In the genomic region with DNA sequence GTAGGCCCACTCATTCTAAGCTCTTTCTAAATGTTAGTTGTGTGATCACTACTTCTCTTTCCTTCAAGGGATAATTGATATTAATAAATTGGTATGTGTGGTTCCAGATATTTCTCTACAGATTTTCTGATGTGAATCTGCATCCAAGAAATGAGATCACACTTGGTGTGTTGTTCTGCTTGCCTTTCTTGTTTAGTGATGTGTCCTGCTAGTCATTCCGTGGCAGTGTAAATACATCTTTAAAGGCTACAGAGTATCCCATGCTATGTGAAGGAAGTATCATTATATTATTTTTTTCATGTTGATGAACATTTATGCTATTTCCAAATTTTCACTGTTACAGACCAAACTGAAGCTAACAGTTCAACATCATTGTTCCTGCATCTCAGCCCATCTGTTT, we compare ENCODE assay signal across 21 cellular contexts. TPM values are rescaled to one million over a fixed set of nuclear protein-coding genes. Genes with fewer than 3 reads are reported as not detected.
DNase-seq lines count a peak whose midpoint lies in the region; ATAC-seq and TF ChIP-seq lines count a peak whose summit lies in the region.
"Had no signal": no experiment of that assay in that cellular context is flagged by ENCODE, and none has a peak within 500 bp of the region (broad histone marks: within the 10 kb centered on the region; RNA-seq: fewer than 3 reads in every experiment).

No MANE protein-coding gene starts in this region.

- H3K4me1 ChIP-seq in PC-3 (ENCODE audit: insufficient read depth, low read length) (peaks cover 27% of the 10 kb centered on the region), neutrophil (ENCODE audit: control insufficient read depth in 1 of 2, insufficient read depth in 1 of 2, low read depth in 1 of 2, low read length in 1 of 2) (peaks cover 24 to 30% of the 10 kb centered on the region in 2 experiments), upper lobe of left lung (peaks cover 0 to 10% (median 3%) of the 10 kb centered on the region in 4 donors), sigmoid colon (peaks cover 0 to 9% (median 5%) of the 10 kb centered on the region in 4 donors)
- H3K4me1 ChIP-seq: Peyer's patch, SJCRH30 had no signal

- BruUV-seq in PC-3 (replicated peaks; lab: Mats Ljungman, UMichigan), result no TSS peak

- TF ChIP-seq POLR2A in upper lobe of left lung (IDR thresholded peaks at IDR 0.05), result no peak
- no peak for TF ChIP-seq POLR2A in sigmoid colon (IDR thresholded peaks at IDR 0.05)

- H3K27ac ChIP-seq in PC-3 (ENCODE audit: low read length) (peak overlapping the region; percentile 75), neutrophil (peak overlapping the region; percentile 69), upper lobe of left lung (peak overlapping the region; percentile 3 to 41 (median 23)), sigmoid colon (no peak overlapping the region)
- H3K27ac ChIP-seq: C4-2B, HL-60, KMS-11, Peyer's patch, SJCRH30 had no signal

- H3K9me3 ChIP-seq in PC-3 (ENCODE audit: low read length) (no peaks in the 10 kb centered on the region), neutrophil (no peaks in the 10 kb centered on the region), upper lobe of left lung (no peaks in the 10 kb centered on the region), sigmoid colon (no peaks in the 10 kb centered on the region)
- H3K9me3 ChIP-seq: Peyer's patch, SJCRH30 had no signal

- H3K27me3 Mint-ChIP-seq in stimulated activated memory B cell treated with anti-CD40 and anti-IgM and Interleukin-4, amounts not matched to agents 10 μg/mL and 1 μg/mL and 100 μg/mL, for 72 hours, result no peaks in the 10 kb centered on the region
- H3K27me3 Mint-ChIP-seq: CD8-positive, alpha-beta memory T cell had no signal

- H3K4me1 Mint-ChIP-seq in stimulated activated memory B cell treated with anti-CD40 and anti-IgM and Interleukin-4, amounts not matched to agents 10 μg/mL and 1 μg/mL and 100 μg/mL, for 72 hours, result no peaks in the 10 kb centered on the region
- H3K4me1 Mint-ChIP-seq: CD8-positive, alpha-beta memory T cell had no signal

- H3K9ac ChIP-seq in PC-3 (ENCODE audit: low read length), result peak overlapping the region; percentile 5; the same call in 1 of the 2 replicates
- H3K9ac ChIP-seq: KMS-11 had no signal

- H2AFZ ChIP-seq in PC-3 (ENCODE audit: low read length), result no peak overlapping the region

- peaks cover 7% of the 10 kb centered on the region for H3K36me3 Mint-ChIP-seq in stimulated activated memory B cell treated with anti-CD40 and anti-IgM and Interleukin-4, amounts not matched to agents 10 μg/mL and 1 μg/mL and 100 μg/mL, for 72 hours

- POLR2A ChIA-PET in PC-3 (lab: Charles Lee; ENCODE audit: unreplicated experiment), result no interaction called here

- H3K4me3 ChIP-seq in PC-3 (ENCODE audit: low read length), result no peak overlapping the region
- H3K4me3 ChIP-seq in epithelial cell of esophagus (ENCODE audit: low read length), result no peak overlapping the region
- H3K4me3 ChIP-seq in neutrophil (ENCODE audit: low read depth in 1 of 2, low read length in 1 of 2), result no peak overlapping the region
- no peak overlapping the region for H3K4me3 ChIP-seq in upper lobe of left lung
- H3K4me3 ChIP-seq in sigmoid colon, result no peak overlapping the region
- H3K4me3 ChIP-seq: Peyer's patch, SJCRH30 had no signal

- no peaks in the 10 kb centered on the region for H3K79me2 ChIP-seq in PC-3 (ENCODE audit: low read length)

- H3K4me2 ChIP-seq in PC-3 (ENCODE audit: low read length), result peak overlapping the region; percentile 58
- H3K4me2 ChIP-seq: KMS-11 had no signal

- DNase-seq in PC-3 (peak; percentile 16), epithelial cell of esophagus (ENCODE audit: low read depth) (peak; percentile 77), upper lobe of left lung (no peak), sigmoid colon (no peak)
- DNase-seq: CD8-positive, alpha-beta memory T cell; NCI-H1105; NCI-H146; NCI-H2029; NCI-H2227 treated with DMSO at 0.1 percent for 48 hours; NCI-H510A; NCI-H748 treated with DMSO at 0.1 percent for 48 hours; NK-92 treated with Interleukin-12 subunit alpha and Interleukin-12 subunit beta, amount 100 ng/mL, for 24 hours; Peyer's patch; SJCRH30 had no signal

- CTCF ChIA-PET in PC-3 (lab: Charles Lee), result no interaction called here

- no peaks in the 10 kb centered on the region for H3F3A ChIP-seq in PC-3 (ENCODE audit: low read length, unreplicated experiment)

- no peaks in the 10 kb centered on the region for H3K36me3 ChIP-seq in PC-3 (ENCODE audit: low read depth, low read length)
- no peaks in the 10 kb centered on the region for H3K36me3 ChIP-seq in neutrophil
- H3K36me3 ChIP-seq in upper lobe of left lung, result no peaks in the 10 kb centered on the region
- no peaks in the 10 kb centered on the region for H3K36me3 ChIP-seq in sigmoid colon
- H3K36me3 ChIP-seq: Peyer's patch, SJCRH30 had no signal

- no peaks in the 10 kb centered on the region for H4K20me1 ChIP-seq in PC-3 (ENCODE audit: low read length)

- intact Hi-C loops in PC-3 (cut with micrococcal nuclease) (no loop called here), sigmoid colon (cut with DNase I) (no loop called here)

- TF ChIP-seq EP300 in upper lobe of left lung (IDR thresholded peaks at IDR 0.05) (no peak), sigmoid colon (IDR thresholded peaks at IDR 0.05) (no peak)

- no peak overlapping the region for H3K27ac Mint-ChIP-seq in stimulated activated memory B cell treated with anti-CD40 and anti-IgM and Interleukin-4, amounts not matched to agents 10 μg/mL and 1 μg/mL and 100 μg/mL, for 72 hours

- H3K27me3 ChIP-seq in PC-3 (ENCODE audit: low read length) (no peaks in the 10 kb centered on the region), neutrophil (no peaks in the 10 kb centered on the region), upper lobe of left lung (no peaks in the 10 kb centered on the region), sigmoid colon (no peaks in the 10 kb centered on the region)
- H3K27me3 ChIP-seq: Peyer's patch, SJCRH30 had no signal

- H3K9me2 ChIP-seq in PC-3 (replicated peaks; ENCODE audit: low read length), result no peaks in the 10 kb centered on the region

- TF ChIP-seq CTCF in PC-3 (conservative IDR thresholded peaks at IDR 0.05; ENCODE audit: low read depth, low read length) (no peak), epithelial cell of esophagus (IDR thresholded peaks at IDR 0.05; ENCODE audit: insufficient read depth, low read depth, low read length, missing control alignments) (no peak), neutrophil (IDR thresholded peaks at IDR 0.05) (no peak), upper lobe of left lung (IDR thresholded peaks at IDR 0.05) (no peak), sigmoid colon (IDR thresholded peaks at IDR 0.05) (no peak)

- ATAC-seq in PC-3 (no peak), upper lobe of left lung (ENCODE audit: low FRiP score in 2 of 2) (no peak), SK-N-SH treated with all-trans-retinoic acid at 6 μM for 48 hours (no peak)
- ATAC-seq in stimulated activated memory B cell treated with anti-CD40 and anti-IgM and Interleukin-4, amounts not matched to agents 10 μg/mL and 1 μg/mL and 100 μg/mL, for 72 hours, result no peak
- ATAC-seq: HCT116 had no signal

- peaks cover 5% of the 10 kb centered on the region for H3K9me3 Mint-ChIP-seq in stimulated activated memory B cell treated with anti-CD40 and anti-IgM and Interleukin-4, amounts not matched to agents 10 μg/mL and 1 μg/mL and 100 μg/mL, for 72 hours
- H3K9me3 Mint-ChIP-seq: CD8-positive, alpha-beta memory T cell had no signal

- no peak overlapping the region for H3K4me3 Mint-ChIP-seq in stimulated activated memory B cell treated with anti-CD40 and anti-IgM and Interleukin-4, amounts not matched to agents 10 μg/mL and 1 μg/mL and 100 μg/mL, for 72 hours
- H3K4me3 Mint-ChIP-seq: CD8-positive, alpha-beta memory T cell had no signal

- WGBS in upper lobe of left lung, 2 donors, result 79 to 95% methylated on average over 1 of the region's 1 CpG
- WGBS in sigmoid colon, 2 donors, result 71 to 98% methylated on average over 1 of the region's 1 CpG

TF ChIP-seq in SK-N-SH treated with all-trans-retinoic acid at 6 μM for 48 hours, 23 proteins besides CTCF, POLR2A, EP300 and RAD21 (continues in another document):
- TF ChIP-seq BACH2 (CRISPR knock-in tag; IDR thresholded peaks at IDR 0.05; ENCODE audit: borderline replicate concordance) (no peak), ZFP30 (CRISPR knock-in tag; IDR thresholded peaks at IDR 0.05) (no peak), ISL1 (CRISPR knock-in tag; IDR thresholded peaks at IDR 0.05) (no peak), TOX (CRISPR knock-in tag; IDR thresholded peaks at IDR 0.05; ENCODE audit: borderline replicate concordance) (no peak), ZC3H10 (CRISPR knock-in tag; IDR thresholded peaks at IDR 0.05) (no peak)

RNA-seq across cellular contexts. Expression of gene CDH26, which starts 13.2 kb away (rescaled TPM):
- 1.2 and 1.4 TPM in 2 replicates for total RNA-seq in PC-3 (2014; rRNA removed)
- total RNA-seq in upper lobe of left lung, result 10 to 100 TPM in 3 of 6 donors, 1 to 10 TPM in 3; 4.0 to 18.9 (median 11.1) TPM
- total RNA-seq in sigmoid colon, result 1 to 10 TPM in 3 of 4 donors, under 1 TPM in 1; 0.95 to 5.5 (median 1.8) TPM
- polyA plus RNA-seq in sigmoid colon, result under 1 TPM in 1 of 3 donors, not detected in 2; 0.74 TPM
- polyA plus RNA-seq: CD8-positive, alpha-beta memory T cell had no signal

RNA-seq across cellular contexts. Expression of gene FAM217B, which starts 31.2 kb away (rescaled TPM):
- 6.3 and 7.2 TPM in 2 replicates for total RNA-seq in PC-3 (2014; rRNA removed)
- 10 to 100 TPM in 5 of 6 donors, 1 to 10 TPM in 1; 7.1 to 21.3 (median 13.0) TPM for total RNA-seq in upper lobe of left lung
- 10 to 100 TPM in 3 of 4 donors, 1 to 10 TPM in 1; 8.3 to 19.7 (median 11.1) TPM for total RNA-seq in sigmoid colon
- polyA plus RNA-seq in sigmoid colon, result 1 to 10 TPM; 1.8 to 3.9 (median 3.8) TPM

RNA-seq across cellular contexts. Expression of gene PPP1R3D, which starts 31.3 kb away (rescaled TPM):
- total RNA-seq in PC-3 (2014; rRNA removed) (5.6 and 6.3 TPM in 2 replicates), upper lobe of left lung (10 to 100 TPM in 4 of 6 donors, 1 to 10 TPM in 2; 6.3 to 12.6 (median 10.4) TPM), sigmoid colon (1 to 10 TPM; 5.3 to 9.5 (median 8.5) TPM)
- 1 to 10 TPM; 2.4 to 3.4 (median 2.8) TPM for polyA plus RNA-seq in sigmoid colon

RNA-seq across cellular contexts. Expression of gene SYCP2, which starts 38.0 kb away (rescaled TPM):
- total RNA-seq in PC-3 (2014; rRNA removed), result 0.86 and 1.8 TPM in 2 replicates
- total RNA-seq in upper lobe of left lung, result 10 to 100 TPM in 1 of 6 donors, 1 to 10 TPM in 5; 1.1 to 13.3 (median 2.0) TPM
- total RNA-seq in sigmoid colon, result 1 to 10 TPM in 3 of 4 donors, under 1 TPM in 1; 0.81 to 7.8 (median 2.2) TPM
- polyA plus RNA-seq in sigmoid colon, result 1 to 10 TPM in 1 of 3 donors, under 1 TPM in 2; 0.50 to 1.6 (median 0.60) TPM

Comparison
In these comparisons a context has a peak if more than half of its experiments do, and no peak if none do; other contexts are left out.
1. DNase-seq: peak in PC-3 (single experiment) and epithelial cell of esophagus (single experiment); none in upper lobe of left lung (0 of 2) and sigmoid colon (single experiment).
2. H3K27ac ChIP-seq: peak in PC-3 (single experiment), neutrophil (single experiment) and upper lobe of left lung (4 of 4); none in sigmoid colon (0 of 4).